In genomic region chr22:38923463-38924196, GRCh38 we compare ENCODE assay signal across 9 cellular contexts. TPM values are rescaled to one million over a fixed set of nuclear protein-coding genes. Genes with fewer than 3 reads are reported as not detected.
A peak's percentile ranks its signal among the peaks of the same experiment; 100 is the strongest.
DNase-seq lines count a peak whose midpoint lies in the region; ATAC-seq and TF ChIP-seq lines count a peak whose summit lies in the region.
"Had no signal": no experiment of that assay in that cellular context is flagged by ENCODE, and none has a peak within 500 bp of the region (broad histone marks: within the 10 kb centered on the region; RNA-seq: fewer than 3 reads in every experiment).

No MANE protein-coding gene starts in this region.

- H3K9me2 ChIP-seq in GM23338 (ENCODE audit: insufficient read depth), result no peaks in the 10 kb centered on the region; the same call in 1 of the 2 replicates

- H3F3A ChIP-seq in GM23338 (replicated peaks; ENCODE audit: low read depth), result no peaks in the 10 kb centered on the region

- H3K4me1 Mint-ChIP-seq in GM23338, result peaks cover 12% of the 10 kb centered on the region
- peaks cover 5% of the 10 kb centered on the region for H3K4me1 Mint-ChIP-seq in activated CD8-positive, alpha-beta memory T cell treated with anti-CD3 and anti-CD28 coated beads, Interleukin-2, amount 10 ng/mL, durations not matched to agents 7 days and 5 days

- no peaks in the 10 kb centered on the region for H3K79me2 ChIP-seq in GM23338 (replicated peaks; ENCODE audit: insufficient read depth)

- DNase-seq in GM23338 (ENCODE audit: low spot score), result peak; percentile 62
- DNase-seq in NCI-H524 treated with DMSO at 0.1 percent for 48 hours (lab: John Stamatoyannopoulos, UW), result peak; percentile 85
- DNase-seq in dedifferentiated amniotic fluid mesenchymal stem cell (ENCODE audit: extremely low spot score), result peak; percentile 52
- DNase-seq in lung microvascular endothelial cell (ENCODE audit: low read depth in 2 of 2), result peak; percentile 59 to 71
- DNase-seq in ureter (ENCODE audit: low spot score), result peak; percentile 84
- DNase-seq in activated CD8-positive, alpha-beta memory T cell treated with anti-CD3 and anti-CD28 coated beads, Interleukin-2, amount 10 ng/mL, durations not matched to agents 7 days and 5 days, result no peak

- H3K4me2 ChIP-seq in GM23338, result no peak overlapping the region

- H3K9me3 Mint-ChIP-seq in GM23338, result no peaks in the 10 kb centered on the region
- no peaks in the 10 kb centered on the region for H3K9me3 Mint-ChIP-seq in activated CD8-positive, alpha-beta memory T cell treated with anti-CD3 and anti-CD28 coated beads, Interleukin-2, amount 10 ng/mL, durations not matched to agents 7 days and 5 days (ENCODE audit: low read depth)
- H3K9me3 Mint-ChIP-seq: IgD-negative memory B cell had no signal

- H3K27me3 Mint-ChIP-seq in GM23338 (ENCODE audit: insufficient read depth, low read depth, poor library complexity), result no peaks in the 10 kb centered on the region
- peaks cover 52% of the 10 kb centered on the region for H3K27me3 Mint-ChIP-seq in activated CD8-positive, alpha-beta memory T cell treated with anti-CD3 and anti-CD28 coated beads, Interleukin-2, amount 10 ng/mL, durations not matched to agents 7 days and 5 days

- H3K4me3 Mint-ChIP-seq in GM23338, result no peak overlapping the region
- H3K4me3 Mint-ChIP-seq in activated CD8-positive, alpha-beta memory T cell treated with anti-CD3 and anti-CD28 coated beads, Interleukin-2, amount 10 ng/mL, durations not matched to agents 7 days and 5 days, result no peak overlapping the region
- H3K4me3 Mint-ChIP-seq: IgD-negative memory B cell had no signal

- H3K36me3 Mint-ChIP-seq in GM23338 (ENCODE audit: low read depth), result no peaks in the 10 kb centered on the region
- no peaks in the 10 kb centered on the region for H3K36me3 Mint-ChIP-seq in activated CD8-positive, alpha-beta memory T cell treated with anti-CD3 and anti-CD28 coated beads, Interleukin-2, amount 10 ng/mL, durations not matched to agents 7 days and 5 days
- H3K36me3 Mint-ChIP-seq: IgD-negative memory B cell had no signal

- no peak overlapping the region for H3K27ac ChIP-seq in GM23338 (ENCODE audit: low read depth)

- ATAC-seq in GM23338, result peak; percentile 69
- ATAC-seq in HG03571 (IDR thresholded peaks at IDR 0.05; ENCODE audit: unreplicated experiment), result no peak
- ATAC-seq in activated CD8-positive, alpha-beta memory T cell treated with anti-CD3 and anti-CD28 coated beads, Interleukin-2, amount 10 ng/mL, durations not matched to agents 7 days and 5 days, result no peak
- ATAC-seq in HG02763 (IDR thresholded peaks at IDR 0.05; ENCODE audit: unreplicated experiment), result no peak

- H3K4me3 ChIP-seq in GM23338, result no peak overlapping the region

- no peaks in the 10 kb centered on the region for H4K20me1 ChIP-seq in GM23338 (replicated peaks; ENCODE audit: insufficient read depth)

- CTCF ChIA-PET in activated CD8-positive, alpha-beta memory T cell treated with anti-CD3 and anti-CD28 coated beads, Interleukin-2, amount 10 ng/mL, durations not matched to agents 7 days and 5 days (lab: Charles Lee), result interaction anchor here (0.9 kb wide), 1 partner anchor 15 kb away, joined by 3 read pairs; no protein-coding TSS in a partner anchor

- H2AFZ ChIP-seq in GM23338, result no peak overlapping the region

- no peaks in the 10 kb centered on the region; the same call in 1 of the 2 replicates for H3K4me1 ChIP-seq in GM23338 (ENCODE audit: insufficient read depth)

- H3K27me3 ChIP-seq in GM23338 (ENCODE audit: insufficient read depth), result no peaks in the 10 kb centered on the region

- peak in 1 of 2 experiments; percentile 3; a peak in 1 of 4 replicates for TF ChIP-seq CTCF in GM23338 (conservative IDR thresholded peaks at IDR 0.05; ENCODE audit: low read depth in 2 of 2)

- H3K27ac Mint-ChIP-seq in GM23338, result no peak overlapping the region
- H3K27ac Mint-ChIP-seq in activated CD8-positive, alpha-beta memory T cell treated with anti-CD3 and anti-CD28 coated beads, Interleukin-2, amount 10 ng/mL, durations not matched to agents 7 days and 5 days, result no peak overlapping the region
- H3K27ac Mint-ChIP-seq: IgD-negative memory B cell had no signal

- no peaks in the 10 kb centered on the region for H3K36me3 ChIP-seq in GM23338 (ENCODE audit: insufficient read depth)

TF ChIP-seq in GM23338, 12 proteins besides CTCF, POLR2A, EP300 and RAD21:
- no peak for TF ChIP-seq CREB1 (CRISPR knock-in tag; IDR thresholded peaks at IDR 0.05; ENCODE audit: low read depth)
- TF ChIP-seq, protein P1, sequence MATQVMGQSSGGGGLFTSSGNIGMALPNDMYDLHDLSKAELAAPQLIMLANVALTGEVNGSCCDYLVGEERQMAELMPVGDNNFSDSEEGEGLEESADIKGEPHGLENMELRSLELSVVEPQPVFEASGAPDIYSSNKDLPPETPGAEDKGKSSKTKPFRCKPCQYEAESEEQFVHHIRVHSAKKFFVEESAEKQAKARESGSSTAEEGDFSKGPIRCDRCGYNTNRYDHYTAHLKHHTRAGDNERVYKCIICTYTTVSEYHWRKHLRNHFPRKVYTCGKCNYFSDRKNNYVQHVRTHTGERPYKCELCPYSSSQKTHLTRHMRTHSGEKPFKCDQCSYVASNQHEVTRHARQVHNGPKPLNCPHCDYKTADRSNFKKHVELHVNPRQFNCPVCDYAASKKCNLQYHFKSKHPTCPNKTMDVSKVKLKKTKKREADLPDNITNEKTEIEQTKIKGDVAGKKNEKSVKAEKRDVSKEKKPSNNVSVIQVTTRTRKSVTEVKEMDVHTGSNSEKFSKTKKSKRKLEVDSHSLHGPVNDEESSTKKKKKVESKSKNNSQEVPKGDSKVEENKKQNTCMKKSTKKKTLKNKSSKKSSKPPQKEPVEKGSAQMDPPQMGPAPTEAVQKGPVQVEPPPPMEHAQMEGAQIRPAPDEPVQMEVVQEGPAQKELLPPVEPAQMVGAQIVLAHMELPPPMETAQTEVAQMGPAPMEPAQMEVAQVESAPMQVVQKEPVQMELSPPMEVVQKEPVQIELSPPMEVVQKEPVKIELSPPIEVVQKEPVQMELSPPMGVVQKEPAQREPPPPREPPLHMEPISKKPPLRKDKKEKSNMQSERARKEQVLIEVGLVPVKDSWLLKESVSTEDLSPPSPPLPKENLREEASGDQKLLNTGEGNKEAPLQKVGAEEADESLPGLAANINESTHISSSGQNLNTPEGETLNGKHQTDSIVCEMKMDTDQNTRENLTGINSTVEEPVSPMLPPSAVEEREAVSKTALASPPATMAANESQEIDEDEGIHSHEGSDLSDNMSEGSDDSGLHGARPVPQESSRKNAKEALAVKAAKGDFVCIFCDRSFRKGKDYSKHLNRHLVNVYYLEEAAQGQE (IDR thresholded peaks at IDR 0.05; ENCODE audit: unreplicated experiment), result no peak

RNA-seq across cellular contexts. Expression of gene APOBEC3A, which starts 33.8 kb away (rescaled TPM):
- total RNA-seq in GM23338 (2014; rRNA removed; shearing (Covaris generic)), result not detected in 2 replicates
- polyA plus RNA-seq in GM23338 (2016; fragmentation: Nextera tagmentation; extraction: Ambion mirVana), result 0.21 TPM in 1 of 2 replicates, not detected in the other
- total RNA-seq in lung microvascular endothelial cell (not detected in 2 replicates), ureter (2.0 TPM)
- not detected for total RNA-seq in activated CD8-positive, alpha-beta memory T cell treated with anti-CD3 and anti-CD28 coated beads, Interleukin-2, amount 10 ng/mL, durations not matched to agents 7 days and 5 days
- polyA plus RNA-seq: IgD-negative memory B cell had no signal

RNA-seq across cellular contexts. Expression of gene CBX6, which starts 51.6 kb away (rescaled TPM):
- 18.2 and 23.0 TPM in 2 replicates for total RNA-seq in GM23338 (2014; rRNA removed; shearing (Covaris generic))
- polyA plus RNA-seq in GM23338 (2016; fragmentation: Nextera tagmentation; extraction: Ambion mirVana), result 17.4 and 18.5 TPM in 2 replicates
- 11.9 and 13.3 TPM in 2 replicates for total RNA-seq in lung microvascular endothelial cell
- total RNA-seq in ureter, result 93.8 TPM
- 100 to 1,000 TPM in 1 of 2 experiments, 10 to 100 TPM in 1; 73.1 to 124 TPM for total RNA-seq in activated CD8-positive, alpha-beta memory T cell treated with anti-CD3 and anti-CD28 coated beads, Interleukin-2, amount 10 ng/mL, durations not matched to agents 7 days and 5 days

RNA-seq across cellular contexts. Expression of gene APOBEC3B, which starts 58.5 kb away (rescaled TPM):
- 5.9 and 7.0 TPM in 2 replicates for total RNA-seq in GM23338 (2014; rRNA removed; shearing (Covaris generic))
- 9.2 and 11.8 TPM in 2 replicates for polyA plus RNA-seq in GM23338 (2016; fragmentation: Nextera tagmentation; extraction: Ambion mirVana)
- 0.20 and 1.3 TPM in 2 replicates for total RNA-seq in lung microvascular endothelial cell
- total RNA-seq in ureter, result 1.5 TPM
- total RNA-seq in activated CD8-positive, alpha-beta memory T cell treated with anti-CD3 and anti-CD28 coated beads, Interleukin-2, amount 10 ng/mL, durations not matched to agents 7 days and 5 days, result 10 to 100 TPM; 32.8 to 82.6 TPM
